ENCODE assay signal across 8 cellular contexts in the genomic region with DNA sequence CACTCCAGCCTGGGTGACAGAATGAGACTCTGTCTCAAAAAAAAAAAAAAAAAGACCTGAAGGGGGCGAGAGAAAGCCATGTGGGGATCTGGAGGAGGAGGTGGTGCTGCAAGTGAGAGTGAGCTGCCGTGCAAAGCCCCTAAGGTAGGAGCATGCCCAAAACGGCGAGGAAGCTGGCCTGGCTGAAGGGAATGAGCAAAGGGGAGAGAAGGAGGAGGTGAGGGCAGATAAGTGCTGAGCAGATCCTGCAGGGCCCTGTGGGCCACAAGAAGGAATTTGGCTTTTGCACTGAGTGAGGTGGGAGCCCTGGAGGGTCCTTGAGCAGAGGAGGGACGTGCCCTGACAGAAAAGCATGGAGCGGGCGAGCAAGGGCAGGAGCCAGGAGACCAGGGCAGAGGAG. TPM values are rescaled to one million over a fixed set of nuclear protein-coding genes. Genes with fewer than 3 reads are reported as not detected.
DNase-seq lines count a peak whose midpoint lies in the region; ATAC-seq and TF ChIP-seq lines count a peak whose summit lies in the region.

No MANE protein-coding gene starts in this region.

- no peaks in the 10 kb centered on the region for H3K27me3 Mint-ChIP-seq in activated T-helper 2 cell treated with anti-CD3 and anti-CD28 coated beads, Interferon-gamma antibody, Interleukin-2, Interleukin-4, amounts not matched to agents 10 μg/mL and 5 μg/mL and 100 μg/mL, durations not matched to agents 14 hours and 24 hours and 36 hours (ENCODE audit: low read depth)
- H3K27me3 Mint-ChIP-seq in natural killer cell (ENCODE audit: low read depth in 2 of 2), result no peaks in the 10 kb centered on the region

- intact Hi-C loops in activated T-helper 2 cell treated with anti-CD3 and anti-CD28 coated beads, Interferon-gamma antibody, Interleukin-2, Interleukin-4, amounts not matched to agents 10 μg/mL and 5 μg/mL and 100 μg/mL, durations not matched to agents 14 hours and 24 hours and 36 hours (cut with micrococcal nuclease), result loop anchor here (1.0 kb wide), 2 partner anchors 44 to 57 kb away; partner anchors contain the start of gene DDX39A
- intact Hi-C loops in natural killer cell (cut with micrococcal nuclease), result loop anchor here (1.0 kb wide), 1 partner anchor 44 kb away; no protein-coding TSS in a partner anchor

- peak overlapping the region; percentile 53 for H3K4me3 Mint-ChIP-seq in activated T-helper 2 cell treated with anti-CD3 and anti-CD28 coated beads, Interferon-gamma antibody, Interleukin-2, Interleukin-4, amounts not matched to agents 10 μg/mL and 5 μg/mL and 100 μg/mL, durations not matched to agents 14 hours and 24 hours and 36 hours (ENCODE audit: low read depth)
- H3K4me3 Mint-ChIP-seq in natural killer cell, result peak overlapping the region; percentile 89

- peak; percentile 38 for TF ChIP-seq CTCF in natural killer cell (IDR thresholded peaks at IDR 0.05)

- peak; percentile 46 for DNase-seq in ELR (ENCODE audit: low read depth)
- DNase-seq in Kasumi-1 (lab: John Stamatoyannopoulos, UW), result peak; percentile 80 to 82
- DNase-seq in activated T-helper 2 cell treated with anti-CD3 and anti-CD28 coated beads, Interferon-gamma antibody, Interleukin-2, Interleukin-4, amounts not matched to agents 10 μg/mL and 5 μg/mL and 100 μg/mL, durations not matched to agents 14 hours and 24 hours and 36 hours (ENCODE audit: low spot score), result no peak
- no peak for DNase-seq in natural killer cell
- no peak for DNase-seq in DMS79 (lab: John Stamatoyannopoulos, UW)

- peak overlapping the region; percentile 64 for H3K27ac Mint-ChIP-seq in activated T-helper 2 cell treated with anti-CD3 and anti-CD28 coated beads, Interferon-gamma antibody, Interleukin-2, Interleukin-4, amounts not matched to agents 10 μg/mL and 5 μg/mL and 100 μg/mL, durations not matched to agents 14 hours and 24 hours and 36 hours
- peak overlapping the region; percentile 86 to 95 for H3K27ac Mint-ChIP-seq in natural killer cell

- ATAC-seq in natural killer cell, result peak; percentile 54 to 71 (median 56)
- no peak for ATAC-seq in GM21528 (IDR thresholded peaks at IDR 0.05; ENCODE audit: low FRiP score, unreplicated experiment)
- no peak for ATAC-seq in HG02571 (IDR thresholded peaks at IDR 0.05; ENCODE audit: unreplicated experiment)
- ATAC-seq in GM21360 (IDR thresholded peaks at IDR 0.05; ENCODE audit: unreplicated experiment), result no peak

- peaks cover 32% of the 10 kb centered on the region for H3K4me1 Mint-ChIP-seq in activated T-helper 2 cell treated with anti-CD3 and anti-CD28 coated beads, Interferon-gamma antibody, Interleukin-2, Interleukin-4, amounts not matched to agents 10 μg/mL and 5 μg/mL and 100 μg/mL, durations not matched to agents 14 hours and 24 hours and 36 hours (ENCODE audit: low read depth)
- H3K4me1 Mint-ChIP-seq in natural killer cell, result peaks cover 32 to 42% of the 10 kb centered on the region in 2 donors

- no peaks in the 10 kb centered on the region for H3K36me3 Mint-ChIP-seq in activated T-helper 2 cell treated with anti-CD3 and anti-CD28 coated beads, Interferon-gamma antibody, Interleukin-2, Interleukin-4, amounts not matched to agents 10 μg/mL and 5 μg/mL and 100 μg/mL, durations not matched to agents 14 hours and 24 hours and 36 hours (ENCODE audit: low read depth)
- H3K36me3 Mint-ChIP-seq in natural killer cell, result no peaks in the 10 kb centered on the region

- H3K9me3 Mint-ChIP-seq in activated T-helper 2 cell treated with anti-CD3 and anti-CD28 coated beads, Interferon-gamma antibody, Interleukin-2, Interleukin-4, amounts not matched to agents 10 μg/mL and 5 μg/mL and 100 μg/mL, durations not matched to agents 14 hours and 24 hours and 36 hours, result no peaks in the 10 kb centered on the region
- H3K9me3 Mint-ChIP-seq in natural killer cell, result no peaks in the 10 kb centered on the region

RNA-seq across cellular contexts. Expression of gene ADGRE5, which starts 19.4 kb away (rescaled TPM):
- total RNA-seq in activated T-helper 2 cell treated with anti-CD3 and anti-CD28 coated beads, Interferon-gamma antibody, Interleukin-2, Interleukin-4, amounts not matched to agents 10 μg/mL and 5 μg/mL and 100 μg/mL, durations not matched to agents 14 hours and 24 hours and 36 hours, result 177 and 183 TPM in 2 replicates
- total RNA-seq in natural killer cell, result 1,000 to 10,000 TPM; 1,036 to 1,703 (median 1,382) TPM

RNA-seq across cellular contexts. Expression of gene DDX39A, which starts 57.3 kb away (rescaled TPM):
- 268 TPM in 2 replicates for total RNA-seq in activated T-helper 2 cell treated with anti-CD3 and anti-CD28 coated beads, Interferon-gamma antibody, Interleukin-2, Interleukin-4, amounts not matched to agents 10 μg/mL and 5 μg/mL and 100 μg/mL, durations not matched to agents 14 hours and 24 hours and 36 hours
- 100 to 1,000 TPM; 397 to 569 (median 557) TPM for total RNA-seq in natural killer cell

Comparison
In these comparisons a context has a peak if more than half of its experiments do, and no peak if none do; other contexts are left out.
1. DNase-seq: peak in ELR (single experiment) and Kasumi-1 (2 of 2); none in activated T-helper 2 cell treated with anti-CD3 and anti-CD28 coated beads, Interferon-gamma antibody, Interleukin-2, Interleukin-4, amounts not matched to agents 10 μg/mL and 5 μg/mL and 100 μg/mL, durations not matched to agents 14 hours and 24 hours and 36 hours (single experiment), natural killer cell (single experiment) and DMS79 (single experiment).
2. ATAC-seq: peak in natural killer cell (3 of 3); none in GM21528 (single experiment), HG02571 (single experiment) and GM21360 (single experiment).